ENCODE assay signal across 30 cellular contexts in the genomic region with DNA sequence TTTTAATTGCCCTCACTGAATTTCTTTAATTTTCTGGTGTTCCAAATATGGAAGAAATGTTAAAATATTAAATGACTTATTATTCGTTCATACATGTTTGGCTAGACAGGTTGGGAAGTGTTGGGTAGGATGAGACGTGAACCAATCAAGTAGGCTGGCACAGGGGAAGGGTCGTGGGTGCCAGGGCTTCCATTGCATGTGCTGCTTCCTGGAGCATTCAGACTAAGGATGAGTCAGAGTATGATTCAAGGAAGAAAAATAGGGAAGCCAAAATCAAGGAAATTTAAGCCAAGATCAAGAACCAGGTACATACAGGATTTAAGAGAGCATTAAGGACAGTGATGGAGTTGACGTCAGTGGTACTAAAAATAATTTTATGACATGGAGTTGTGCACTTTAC.
"Had no signal": no experiment of that assay in that cellular context is flagged by ENCODE, and none has a peak within 500 bp of the region (broad histone marks: within the 10 kb centered on the region; RNA-seq: fewer than 3 reads in every experiment).

No MANE protein-coding gene starts in this region.

- H3K27ac Mint-ChIP-seq: activated CD4-positive, alpha-beta T cell treated with anti-CD3 and anti-CD28 coated beads for 36 hours; activated naive CD4-positive, alpha-beta T cell treated with anti-CD3 and anti-CD28 coated beads for 36 hours; activated naive CD8-positive, alpha-beta T cell treated with anti-CD3 and anti-CD28 coated beads for 36 hours; mesothelial cell of epicardium; naive B cell; nephron progenitor cell; progenitor cell of endocrine pancreas; T-helper 2 cell treated with Interferon-gamma antibody and Interleukin-4, amounts not matched to agents 5 μg/mL and 100 μg/mL, for 36 hours had no signal

- H3K27ac ChIP-seq: adrenal gland, brain microvascular endothelial cell, gastroesophageal sphincter, neutrophil, ovary, skin epidermis, testis, transverse colon had no signal

- DNase-seq: activated CD4-positive, alpha-beta T cell treated with anti-CD3 and anti-CD28 coated beads for 36 hours; activated CD4-positive, alpha-beta T cell treated with anti-CD3 and anti-CD28 coated beads, Interleukin-2, amount 50 U/mL, for 4 hours; activated CD4-positive, CD25-positive, alpha-beta regulatory T cell; activated effector memory CD4-positive, alpha-beta T cell treated with anti-CD3 and anti-CD28 coated beads, Interleukin-2, amount 50 U/mL, for 16 hours; activated naive CD4-positive, alpha-beta T cell treated with anti-CD3 and anti-CD28 coated beads for 36 hours; activated naive CD8-positive, alpha-beta T cell treated with anti-CD3 and anti-CD28 coated beads for 36 hours; activated T-cell treated with anti-CD3 and anti-CD28 coated beads for 4 hours; adrenal gland; aorta; brain microvascular endothelial cell; central memory CD4-positive, alpha-beta T cell; effector CD4-positive, alpha-beta T cell; head of caudate nucleus; hippocampal formation; naive B cell; nephron progenitor cell; ovary; retina; stimulated activated CD4-positive, alpha-beta T cell treated with anti-CD3 and anti-CD28 coated beads, Interleukin-12 subunit alpha, Interleukin-12 subunit beta, amount 100 ng/mL, for 4 hours; stimulated activated CD4-positive, alpha-beta T cell treated with anti-CD3 and anti-CD28 coated beads, Interleukin-4, amount 100 ng/mL, for 1 hour; stimulated activated naive CD8-positive, alpha-beta T cell treated with anti-CD3 and anti-CD28 coated beads, Interleukin-15, Interleukin-2, amounts not matched to agents 100 U/mL and 50 U/mL, for 24 hours; testis; transverse colon had no signal

- H3K36me3 Mint-ChIP-seq: activated naive CD8-positive, alpha-beta T cell treated with anti-CD3 and anti-CD28 coated beads for 36 hours; mesothelial cell of epicardium; naive B cell had no signal

- ATAC-seq: activated CD4-positive, alpha-beta T cell treated with anti-CD3 and anti-CD28 coated beads for 36 hours; gastroesophageal sphincter; sciatic nerve; stimulated activated naive CD8-positive, alpha-beta T cell treated with anti-CD3 and anti-CD28 coated beads, Interleukin-15, Interleukin-2, amounts not matched to agents 100 U/mL and 50 U/mL, for 24 hours had no signal

- H3K4me3 ChIP-seq: adrenal gland, gastroesophageal sphincter, ovary, skin epidermis, testis, transverse colon had no signal

- H3K4me3 Mint-ChIP-seq: activated CD4-positive, alpha-beta T cell treated with anti-CD3 and anti-CD28 coated beads for 36 hours; activated naive CD4-positive, alpha-beta T cell treated with anti-CD3 and anti-CD28 coated beads for 36 hours; activated naive CD8-positive, alpha-beta T cell treated with anti-CD3 and anti-CD28 coated beads for 36 hours; mesothelial cell of epicardium; naive B cell; nephron progenitor cell; T-helper 2 cell treated with Interferon-gamma antibody and Interleukin-4, amounts not matched to agents 5 μg/mL and 100 μg/mL, for 36 hours had no signal

- H3K9me3 ChIP-seq: adrenal gland, gastroesophageal sphincter, neutrophil, ovary, testis, transverse colon had no signal

- H3K36me3 ChIP-seq: adrenal gland, brain microvascular endothelial cell, gastroesophageal sphincter, neutrophil, ovary, transverse colon had no signal

- H3K4me1 ChIP-seq: adrenal gland, gastroesophageal sphincter, testis, transverse colon had no signal

- H3K4me1 Mint-ChIP-seq: activated CD4-positive, alpha-beta T cell treated with anti-CD3 and anti-CD28 coated beads for 36 hours; activated naive CD8-positive, alpha-beta T cell treated with anti-CD3 and anti-CD28 coated beads for 36 hours; mesothelial cell of epicardium; naive B cell; nephron progenitor cell had no signal

- H3K27me3 Mint-ChIP-seq: activated CD4-positive, alpha-beta T cell treated with anti-CD3 and anti-CD28 coated beads for 36 hours; activated naive CD8-positive, alpha-beta T cell treated with anti-CD3 and anti-CD28 coated beads for 36 hours; naive B cell; progenitor cell of endocrine pancreas had no signal

- H3K27me3 ChIP-seq: adrenal gland, brain microvascular endothelial cell, gastroesophageal sphincter, neutrophil, ovary, testis, transverse colon had no signal
